In the genomic region with DNA sequence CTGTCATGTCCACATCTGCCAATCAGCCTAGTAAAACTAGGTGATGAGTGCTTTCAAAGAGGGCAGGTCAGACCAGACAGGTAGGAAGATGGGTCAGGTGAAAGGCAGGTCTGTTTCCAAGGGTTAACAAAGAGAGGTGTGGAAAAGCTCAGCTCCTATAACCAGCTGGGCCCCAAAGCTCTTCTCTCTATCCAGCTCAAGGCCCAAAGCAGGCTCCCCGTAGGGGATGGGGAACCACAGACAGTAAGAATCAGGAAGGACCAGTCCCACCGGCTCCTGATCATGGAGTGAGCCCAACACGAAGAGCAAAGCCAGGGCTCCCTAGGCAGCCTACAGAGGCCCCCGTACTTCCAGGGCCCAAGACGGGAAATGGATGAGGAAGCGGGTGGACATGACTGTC, we compare ENCODE assay signal across 13 cellular contexts.
DNase-seq lines count a peak whose midpoint lies in the region; ATAC-seq, FAIRE-seq and TF ChIP-seq lines count a peak whose summit lies in the region.
"Had no signal": no experiment of that assay in that cellular context is flagged by ENCODE, and none has a peak within 500 bp of the region (broad histone marks: within the 10 kb centered on the region; RNA-seq: fewer than 3 reads in every experiment).

No MANE protein-coding gene starts in this region.

- ATAC-seq in foreskin keratinocyte (peak; percentile 9), gastroesophageal sphincter (no peak)
- ATAC-seq: CD8-positive, alpha-beta T cell had no signal

- peaks cover 11% of the 10 kb centered on the region for H3K4me1 ChIP-seq in foreskin keratinocyte
- no peaks in the 10 kb centered on the region for H3K4me1 ChIP-seq in gastroesophageal sphincter

- WGBS in gastroesophageal sphincter (ENCODE audit: low coverage in 1 of 2), 2 donors, result 100% methylated on average over 1 of the region's 6 CpGs; no CpG with 5 or more reads in 1 of the 2 donors

- H3K27ac ChIP-seq in foreskin keratinocyte (no peak overlapping the region), gastroesophageal sphincter (no peak overlapping the region)
- H3K27ac ChIP-seq: 22Rv1 had no signal

- peak; percentile 96 for FAIRE-seq in urothelium cell line (lab: Jason Lieb, UNC)
- FAIRE-seq: H54 had no signal

- H3K27me3 ChIP-seq in foreskin keratinocyte, result no peaks in the 10 kb centered on the region
- no peaks in the 10 kb centered on the region for H3K27me3 ChIP-seq in gastroesophageal sphincter

- no peak for TF ChIP-seq EP300 in gastroesophageal sphincter (IDR thresholded peaks at IDR 0.05)

- H3K27ac Mint-ChIP-seq in activated T-cell treated with anti-CD3 and anti-CD28 coated beads, Interleukin-2, amount 50 U/mL, for 24 hours, result peak overlapping the region; percentile 28
- H3K27ac Mint-ChIP-seq: CD14-positive monocyte; CD8-positive, alpha-beta T cell had no signal

- H3K4me3 ChIP-seq in epithelial cell of esophagus (ENCODE audit: low read length) (no peak overlapping the region), gastroesophageal sphincter (no peak overlapping the region)

- no peak for TF ChIP-seq POLR2A in gastroesophageal sphincter (IDR thresholded peaks at IDR 0.05)

- no peaks in the 10 kb centered on the region for H3K27me3 Mint-ChIP-seq in activated T-cell treated with anti-CD3 and anti-CD28 coated beads, Interleukin-2, amount 50 U/mL, for 24 hours

- DNase-seq in activated T-cell treated with anti-CD3 and anti-CD28 coated beads, Interleukin-2, amount 50 U/mL, for 24 hours, result no peak
- DNase-seq in activated T-cell treated with anti-CD3 and anti-CD28 coated beads, Interleukin-2, amount 50 U/mL, for 1 hour, result no peak
- DNase-seq in epithelial cell of esophagus (ENCODE audit: low read depth), result peak; percentile 29
- DNase-seq in foreskin keratinocyte, result no peak
- no peak for DNase-seq in urothelium cell line (ENCODE audit: low spot score)
- DNase-seq in COLO668 (lab: John Stamatoyannopoulos, UW; ENCODE audit: unreplicated experiment), result no peak
- DNase-seq in central memory CD4-positive, alpha-beta T cell, result no peak
- DNase-seq: Caco-2; CD8-positive, alpha-beta T cell had no signal

- peaks cover 0 to 2% of the 10 kb centered on the region in 2 donors for H3K36me3 ChIP-seq in gastroesophageal sphincter

- H3K9me3 ChIP-seq in gastroesophageal sphincter, result no peaks in the 10 kb centered on the region
- H3K9me3 ChIP-seq: Caco-2 had no signal

- no peak overlapping the region for H3K4me3 Mint-ChIP-seq in activated T-cell treated with anti-CD3 and anti-CD28 coated beads, Interleukin-2, amount 50 U/mL, for 24 hours
- H3K4me3 Mint-ChIP-seq: CD14-positive monocyte; CD8-positive, alpha-beta T cell had no signal

- TF ChIP-seq CTCF in epithelial cell of esophagus (IDR thresholded peaks at IDR 0.05; ENCODE audit: insufficient read depth, low read depth, low read length, missing control alignments) (no peak), foreskin keratinocyte (conservative IDR thresholded peaks at IDR 0.05) (no peak), gastroesophageal sphincter (IDR thresholded peaks at IDR 0.05) (no peak)

- peaks cover 3% of the 10 kb centered on the region for H3K36me3 Mint-ChIP-seq in activated T-cell treated with anti-CD3 and anti-CD28 coated beads, Interleukin-2, amount 50 U/mL, for 24 hours (ENCODE audit: low read depth)
- H3K36me3 Mint-ChIP-seq: CD14-positive monocyte had no signal

- no peaks in the 10 kb centered on the region for H3K4me1 Mint-ChIP-seq in activated T-cell treated with anti-CD3 and anti-CD28 coated beads, Interleukin-2, amount 50 U/mL, for 24 hours (ENCODE audit: low read depth)
- H3K4me1 Mint-ChIP-seq: CD14-positive monocyte had no signal

- H3K9me3 Mint-ChIP-seq in activated T-cell treated with anti-CD3 and anti-CD28 coated beads, Interleukin-2, amount 50 U/mL, for 24 hours, result no peaks in the 10 kb centered on the region
- H3K9me3 Mint-ChIP-seq: CD8-positive, alpha-beta T cell had no signal
